8 cellular contexts compared by ENCODE assay signal in the genomic region with DNA sequence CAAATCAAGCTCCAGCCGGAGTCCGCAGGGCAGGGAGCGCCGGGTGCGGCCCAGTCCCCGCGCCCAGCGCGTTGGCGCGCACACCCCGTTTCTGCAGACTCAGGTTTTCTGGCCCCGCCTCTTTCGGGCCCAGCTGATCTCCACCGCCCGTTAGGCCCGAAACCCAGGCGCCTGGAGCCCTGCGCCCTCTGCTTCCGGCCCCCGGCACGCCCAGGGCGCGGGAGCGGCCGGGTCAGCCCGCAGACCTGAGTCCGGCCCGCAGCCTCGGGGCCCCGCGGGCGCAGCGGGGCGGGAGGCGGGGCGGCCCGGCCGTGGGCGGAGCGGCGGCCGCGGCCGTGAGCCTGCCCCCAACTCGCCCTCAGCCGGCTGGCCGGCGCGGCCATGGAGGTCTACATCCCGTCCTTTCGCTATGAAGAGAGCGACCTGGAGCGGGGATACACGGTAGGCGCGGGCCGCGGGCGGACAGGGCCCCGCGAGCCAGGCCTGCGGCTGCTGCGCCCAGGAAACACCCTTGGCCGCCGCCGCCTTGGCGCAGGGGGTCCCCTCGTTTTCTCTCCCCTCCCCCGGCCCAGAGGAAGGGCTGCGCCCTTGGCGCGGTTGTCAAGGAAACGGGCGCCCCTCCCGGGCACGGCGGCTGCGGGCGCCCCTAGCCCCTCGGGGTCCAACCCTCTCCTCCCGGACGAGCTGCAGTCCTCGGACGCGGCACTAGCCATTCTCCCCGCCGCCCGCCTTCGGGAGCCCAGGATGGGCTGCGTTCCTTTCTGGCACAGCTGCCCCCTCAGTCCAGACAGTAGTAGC. TPM values are rescaled to one million over a fixed set of nuclear protein-coding genes. Genes with fewer than 3 reads are reported as not detected.
DNase-seq lines count a peak whose midpoint lies in the region; ATAC-seq and TF ChIP-seq lines count a peak whose summit lies in the region.

A gene with protein sequence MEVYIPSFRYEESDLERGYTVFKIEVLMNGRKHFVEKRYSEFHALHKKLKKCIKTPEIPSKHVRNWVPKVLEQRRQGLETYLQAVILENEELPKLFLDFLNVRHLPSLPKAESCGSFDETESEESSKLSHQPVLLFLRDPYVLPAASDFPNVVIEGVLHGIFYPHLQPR (plus strand): TSS at position 361 of the 798 bp plus-strand sequence. CDS start 21 bp downstream, at position 382.

- H3K9me3 Mint-ChIP-seq in activated T-helper 17 cell treated with anti-CD3 and anti-CD28 coated beads, Interleukin-2, amount 50 U/mL, for 72 hours, result no peaks in the 10 kb centered on the region
- H3K9me3 Mint-ChIP-seq in naive thymus-derived CD4-positive, alpha-beta T cell, result peaks cover 0 to 2% (median 0%) of the 10 kb centered on the region in 11 donors
- peaks cover 1% of the 10 kb centered on the region for H3K9me3 Mint-ChIP-seq in stimulated activated memory B cell treated with anti-CD40 and anti-IgM and Interleukin-4, amounts not matched to agents 10 μg/mL and 1 μg/mL and 100 μg/mL, for 72 hours

- H3K9me3 ChIP-seq in Panc1 (ENCODE audit: control insufficient read depth, insufficient read depth, low read depth, low read length), result no peaks in the 10 kb centered on the region
- H3K9me3 ChIP-seq in naive thymus-derived CD4-positive, alpha-beta T cell (ENCODE audit: control insufficient read depth in 2 of 3, low read length in 3 of 3), result no peaks in the 10 kb centered on the region

- in situ Hi-C loops in Panc1 (cut with HindIII; ENCODE audit: low pct_unique_long_range_greater_than_20kb, low sequenced_read_pairs), result no loop called here

- H3K27me3 Mint-ChIP-seq in activated T-helper 17 cell treated with anti-CD3 and anti-CD28 coated beads, Interleukin-2, amount 50 U/mL, for 72 hours, result no peaks in the 10 kb centered on the region
- peaks cover 2 to 35% (median 9%) of the 10 kb centered on the region in 5 donors for H3K27me3 Mint-ChIP-seq in naive thymus-derived CD4-positive, alpha-beta T cell
- H3K27me3 Mint-ChIP-seq in stimulated activated memory B cell treated with anti-CD40 and anti-IgM and Interleukin-4, amounts not matched to agents 10 μg/mL and 1 μg/mL and 100 μg/mL, for 72 hours, result no peaks in the 10 kb centered on the region

- POLR2A ChIA-PET in Panc1 (lab: Charles Lee), result interaction anchor here (0.6 kb wide), 1 partner anchor 575 kb away, joined by 7 read pairs; no protein-coding TSS in a partner anchor
- POLR2A ChIA-PET in naive thymus-derived CD4-positive, alpha-beta T cell (lab: Charles Lee), result interaction anchor here (0.6 to 1.9 kb wide), 3 partner anchors 71 to 578 kb away, joined by 4 to 10 read pairs (median 7); a partner anchor contains a TSS

- peak within 1 kb of the TSS; percentile 98 for H3K27ac ChIP-seq in Panc1 (ENCODE audit: low read length)
- H3K27ac ChIP-seq in naive thymus-derived CD4-positive, alpha-beta T cell (ENCODE audit: low read depth, low read length), result peak within 1 kb of the TSS; percentile 65

- H3K36me3 Mint-ChIP-seq in activated T-helper 17 cell treated with anti-CD3 and anti-CD28 coated beads, Interleukin-2, amount 50 U/mL, for 72 hours (ENCODE audit: low read depth), result no peaks in the 10 kb centered on the region
- H3K36me3 Mint-ChIP-seq in naive thymus-derived CD4-positive, alpha-beta T cell, result peaks cover 0 to 4% (median 3%) of the 10 kb centered on the region in 5 donors
- H3K36me3 Mint-ChIP-seq in stimulated activated memory B cell treated with anti-CD40 and anti-IgM and Interleukin-4, amounts not matched to agents 10 μg/mL and 1 μg/mL and 100 μg/mL, for 72 hours, result peaks cover 2% of the 10 kb centered on the region

- ATAC-seq in GM19463 (IDR thresholded peaks at IDR 0.05; ENCODE audit: unreplicated experiment) (peak; percentile 79), HG03575 (IDR thresholded peaks at IDR 0.05; ENCODE audit: extremely low read depth, insufficient number of reproducible peaks, low FRiP score, unreplicated experiment) (peak; percentile 52), Panc1 (peak; percentile 96)
- peak; percentile 93 for ATAC-seq in activated T-helper 17 cell treated with anti-CD3 and anti-CD28 coated beads, Interleukin-2, amount 50 U/mL, for 72 hours (replicated peaks)
- peak; percentile 88 for ATAC-seq in naive thymus-derived CD4-positive, alpha-beta T cell
- ATAC-seq in stimulated activated memory B cell treated with anti-CD40 and anti-IgM and Interleukin-4, amounts not matched to agents 10 μg/mL and 1 μg/mL and 100 μg/mL, for 72 hours, result peak; percentile 91

- intact Hi-C loops in Panc1 (cut with micrococcal nuclease; ENCODE audit: unreplicated experiment), result no loop called here
- intact Hi-C loops in naive thymus-derived CD4-positive, alpha-beta T cell (cut with micrococcal nuclease), result loop anchor here (1.0 to 10.0 kb wide), 5 partner anchors 70 to 667 kb away; a partner anchor contains a TSS

- BruUV-seq in Panc1 (replicated peaks; lab: Mats Ljungman, UMichigan), result no TSS peak

- H3K4me1 ChIP-seq in Panc1 (ENCODE audit: control insufficient read depth, insufficient read depth, low read length), result peaks cover 29% of the 10 kb centered on the region
- H3K4me1 ChIP-seq in naive thymus-derived CD4-positive, alpha-beta T cell (ENCODE audit: control insufficient read depth in 2 of 2, insufficient read depth in 2 of 2, low read length in 2 of 2), result peaks cover 10 to 11% of the 10 kb centered on the region in 2 donors

- peaks cover 13% of the 10 kb centered on the region for H3K4me1 Mint-ChIP-seq in activated T-helper 17 cell treated with anti-CD3 and anti-CD28 coated beads, Interleukin-2, amount 50 U/mL, for 72 hours
- peaks cover 19 to 40% (median 27%) of the 10 kb centered on the region in 7 donors for H3K4me1 Mint-ChIP-seq in naive thymus-derived CD4-positive, alpha-beta T cell
- H3K4me1 Mint-ChIP-seq in stimulated activated memory B cell treated with anti-CD40 and anti-IgM and Interleukin-4, amounts not matched to agents 10 μg/mL and 1 μg/mL and 100 μg/mL, for 72 hours, result peaks cover 47% of the 10 kb centered on the region

- CTCF ChIA-PET in Panc1 (lab: Charles Lee), result no interaction called here
- CTCF ChIA-PET in naive thymus-derived CD4-positive, alpha-beta T cell (lab: Charles Lee), result interaction anchor here (0.7 kb wide), 1 partner anchor 80 kb away, joined by 3 read pairs; no protein-coding TSS in a partner anchor

- DNase-seq in COR-L47 (lab: John Stamatoyannopoulos, UW) (peak; percentile 77), Panc1 (ENCODE audit: low read depth, low spot score) (no peak), fibroblast of peridontal ligament (ENCODE audit: extremely low read depth) (peak; percentile 61)
- DNase-seq in naive thymus-derived CD4-positive, alpha-beta T cell, result peak; percentile 52 to 67 (median 63)

- H3K36me3 ChIP-seq in Panc1 (ENCODE audit: control insufficient read depth, insufficient read depth, low read length), result no peaks in the 10 kb centered on the region
- H3K36me3 ChIP-seq in naive thymus-derived CD4-positive, alpha-beta T cell (ENCODE audit: control insufficient read depth in 2 of 3, insufficient read depth in 3 of 3, low read length in 3 of 3), result no peaks in the 10 kb centered on the region

- no peaks in the 10 kb centered on the region for H3K27me3 ChIP-seq in Panc1 (ENCODE audit: control insufficient read depth, insufficient read depth, low read length)
- no peaks in the 10 kb centered on the region for H3K27me3 ChIP-seq in naive thymus-derived CD4-positive, alpha-beta T cell (ENCODE audit: control insufficient read depth in 2 of 2, insufficient read depth in 2 of 2, low read length in 2 of 2)

- no peak for TF ChIP-seq CTCF in Panc1 (IDR thresholded peaks at IDR 0.05)

- H3K27ac Mint-ChIP-seq in activated T-helper 17 cell treated with anti-CD3 and anti-CD28 coated beads, Interleukin-2, amount 50 U/mL, for 72 hours, result peak within 1 kb of the TSS; percentile 90
- H3K27ac Mint-ChIP-seq in naive thymus-derived CD4-positive, alpha-beta T cell, result peak within 1 kb of the TSS; percentile 38 to 90 (median 78)
- peak within 1 kb of the TSS; percentile 81 for H3K27ac Mint-ChIP-seq in stimulated activated memory B cell treated with anti-CD40 and anti-IgM and Interleukin-4, amounts not matched to agents 10 μg/mL and 1 μg/mL and 100 μg/mL, for 72 hours

- H3K4me3 Mint-ChIP-seq in activated T-helper 17 cell treated with anti-CD3 and anti-CD28 coated beads, Interleukin-2, amount 50 U/mL, for 72 hours, result peak within 1 kb of the TSS; percentile 92
- H3K4me3 Mint-ChIP-seq in naive thymus-derived CD4-positive, alpha-beta T cell, result peak within 1 kb of the TSS; percentile 83 to 93 (median 89)
- H3K4me3 Mint-ChIP-seq in stimulated activated memory B cell treated with anti-CD40 and anti-IgM and Interleukin-4, amounts not matched to agents 10 μg/mL and 1 μg/mL and 100 μg/mL, for 72 hours, result peak within 1 kb of the TSS; percentile 83

- H3K4me3 ChIP-seq in Panc1 (ENCODE audit: low read depth in 2 of 2, low read length in 2 of 2), result peak within 1 kb of the TSS; percentile 86 to 89
- peak within 1 kb of the TSS; percentile 82 for H3K4me3 ChIP-seq in naive thymus-derived CD4-positive, alpha-beta T cell (ENCODE audit: low read length)

RNA-seq across cellular contexts. Expression of the gene that starts here (rescaled TPM):
- total RNA-seq in Panc1 (2021; ENCODE audit: unreplicated experiment), result 32.8 TPM
- 16.9 TPM for polyA plus RNA-seq in Panc1 (2012; ENCODE audit: insufficient read length)
- total RNA-seq in activated T-helper 17 cell treated with anti-CD3 and anti-CD28 coated beads, Interleukin-2, amount 50 U/mL, for 72 hours, result 10 to 100 TPM in 1 of 2 donors, 1 to 10 TPM in 1; 9.5 to 11.3 TPM
- total RNA-seq in naive thymus-derived CD4-positive, alpha-beta T cell, result 1 to 10 TPM; 1.3 to 3.5 (median 2.4) TPM
- polyA plus RNA-seq in naive thymus-derived CD4-positive, alpha-beta T cell, result 1 to 10 TPM; 1.2 to 2.1 TPM
